In the genomic region with DNA sequence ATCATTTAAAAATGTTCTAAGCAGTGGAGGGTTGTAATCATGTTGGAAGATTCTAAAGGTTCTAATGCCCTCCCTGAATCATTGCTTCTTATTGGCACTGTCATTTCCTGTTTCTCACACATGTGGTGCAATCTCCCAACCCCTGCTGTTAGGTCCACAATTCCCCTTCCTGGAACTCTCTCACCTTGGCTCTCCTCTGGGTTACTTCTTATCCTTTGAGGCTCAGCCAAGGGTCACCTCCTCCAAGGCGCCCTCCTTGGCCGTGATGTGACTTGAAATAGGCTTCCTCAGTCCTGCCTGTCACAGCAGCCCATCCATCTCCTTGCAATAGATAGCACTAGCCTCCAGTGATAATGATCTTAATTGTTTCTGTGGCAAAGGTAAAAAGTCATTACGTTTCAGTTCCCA, we compare ENCODE assay signal across 12 cellular contexts.
A peak's percentile ranks its signal among the peaks of the same experiment; 100 is the strongest.
DNase-seq lines count a peak whose midpoint lies in the region; ATAC-seq and TF ChIP-seq lines count a peak whose summit lies in the region.
"Had no signal": no experiment of that assay in that cellular context is flagged by ENCODE, and none has a peak within 500 bp of the region (broad histone marks: within the 10 kb centered on the region; RNA-seq: fewer than 3 reads in every experiment).

No MANE protein-coding gene starts in this region.

- peaks cover 16% of the 10 kb centered on the region for H3K4me1 ChIP-seq in RWPE2 (ENCODE audit: insufficient read depth, poor library complexity, severe bottlenecking)
- H3K4me1 ChIP-seq: uterus had no signal

- H3K36me3 ChIP-seq in RWPE2 (ENCODE audit: low read depth) = no peaks in the 10 kb centered on the region
- H3K36me3 ChIP-seq: uterus had no signal

- DNase-seq in AG20443 (ENCODE audit: low spot score) (peak; percentile 64), HT-29 (ENCODE audit: low spot score) (peak; percentile 44), RWPE2 (ENCODE audit: low spot score) (no peak), foreskin fibroblast (peak; percentile 54 to 58), NCI-H1694 (lab: John Stamatoyannopoulos, UW) (no peak)
- DNase-seq: activated T-cell treated with anti-CD3 and anti-CD28 coated beads for 4 hours; CD4-positive, CD25-positive, alpha-beta regulatory T cell; NCI-H524 treated with DMSO at 0.1 percent for 48 hours; uterus had no signal

- H3K27me3 ChIP-seq in RWPE2 (ENCODE audit: insufficient read depth, poor library complexity, severe bottlenecking) = no peaks in the 10 kb centered on the region
- H3K27me3 ChIP-seq: uterus had no signal

- no peaks in the 10 kb centered on the region for H3K9me3 ChIP-seq in RWPE2 (ENCODE audit: severe bottlenecking)
- H3K9me3 ChIP-seq: uterus had no signal

- H3K27ac ChIP-seq in RWPE2 (ENCODE audit: poor library complexity, severe bottlenecking) = peak overlapping the region; percentile 57
- H3K27ac ChIP-seq: uterus had no signal

- no peak for TF ChIP-seq CTCF in RWPE2 (IDR thresholded peaks at IDR 0.05; ENCODE audit: poor library complexity, severe bottlenecking)
- TF ChIP-seq CTCF in foreskin fibroblast (IDR thresholded peaks at IDR 0.05; ENCODE audit: low read depth, low read length) = no peak

- H3K4me3 ChIP-seq in RWPE2 (ENCODE audit: severe bottlenecking) = no peak overlapping the region
- H3K4me3 ChIP-seq in foreskin fibroblast (ENCODE audit: low read depth in 1 of 2, low read length in 2 of 2) = no peak overlapping the region
- H3K4me3 ChIP-seq: uterus had no signal

- ATAC-seq in RWPE2 (ENCODE audit: low read depth) (peak; percentile 89), HG03432 (IDR thresholded peaks at IDR 0.05; ENCODE audit: unreplicated experiment) (no peak), GM19324 (IDR thresholded peaks at IDR 0.05; ENCODE audit: low FRiP score, unreplicated experiment) (no peak), HG02623 (IDR thresholded peaks at IDR 0.05; ENCODE audit: unreplicated experiment) (no peak)

Comparison
In these comparisons a context has a peak if more than half of its experiments do, and no peak if none do; other contexts are left out.
1. DNase-seq: peak in AG20443 (single experiment), HT-29 (single experiment) and foreskin fibroblast (2 of 2); none in RWPE2 (single experiment) and NCI-H1694 (single experiment).